ENCODE assay signal across 10 cellular contexts in genomic region chr16:10578474-10579316, GRCh38. TPM values are rescaled to one million over a fixed set of nuclear protein-coding genes. Genes with fewer than 3 reads are reported as not detected.
DNase-seq lines count a peak whose midpoint lies in the region; ATAC-seq and TF ChIP-seq lines count a peak whose summit lies in the region.
"Had no signal": no experiment of that assay in that cellular context is flagged by ENCODE, and none has a peak within 500 bp of the region (broad histone marks: within the 10 kb centered on the region; RNA-seq: fewer than 3 reads in every experiment).

No MANE protein-coding gene starts in this region.

- DNase-seq in HFFc6 (no peak), breast epithelium (ENCODE audit: low spot score in 2 of 2) (peak; percentile 62 to 63), left kidney (ENCODE audit: low read depth, low spot score) (peak; percentile 29), glomerular visceral epithelial cell (ENCODE audit: extremely low spot score) (no peak), NCI-H510A (lab: John Stamatoyannopoulos, UW) (no peak), GM03348 (ENCODE audit: low spot score) (no peak)
- DNase-seq: activated CD4-positive, alpha-beta T cell treated with anti-CD3 and anti-CD28 coated beads for 48 hours had no signal

- peaks cover 10% of the 10 kb centered on the region for H3K27me3 Mint-ChIP-seq in HFFc6 (ENCODE audit: insufficient read depth)

- H3K4me3 ChIP-seq in breast epithelium: peak overlapping the region; percentile 76 to 100 (median 79)
- H3K4me3 ChIP-seq in stomach smooth muscle (ENCODE audit: low read length in 2 of 2): peak overlapping the region; percentile 65 to 89

- H3K27me3 ChIP-seq in breast epithelium (no peaks in the 10 kb centered on the region), stomach smooth muscle (ENCODE audit: control insufficient read depth in 1 of 2, insufficient read depth in 2 of 2, low read length in 2 of 2) (no peaks in the 10 kb centered on the region)

- ATAC-seq in HG03342 (IDR thresholded peaks at IDR 0.05; ENCODE audit: unreplicated experiment): no peak

- H3K27ac ChIP-seq in breast epithelium (peak overlapping the region; percentile 89 to 99), stomach smooth muscle (ENCODE audit: low read length) (peak overlapping the region; percentile 88)

- no peaks in the 10 kb centered on the region for H3K36me3 ChIP-seq in breast epithelium
- H3K36me3 ChIP-seq in stomach smooth muscle (ENCODE audit: control insufficient read depth in 2 of 2, insufficient read depth in 2 of 2, low read length in 2 of 2): no peaks in the 10 kb centered on the region

- H3K9me3 ChIP-seq in breast epithelium (no peaks in the 10 kb centered on the region), stomach smooth muscle (ENCODE audit: control insufficient read depth in 2 of 2, low read length in 2 of 2) (no peaks in the 10 kb centered on the region)

- H3K4me1 ChIP-seq in breast epithelium: peaks cover 16 to 17% of the 10 kb centered on the region in 2 donors
- H3K4me1 ChIP-seq in stomach smooth muscle (ENCODE audit: control insufficient read depth, insufficient read depth, low read length): peaks cover 49% of the 10 kb centered on the region

- no peak overlapping the region for H3K27ac Mint-ChIP-seq in HFFc6

- no peaks in the 10 kb centered on the region for H3K9me3 Mint-ChIP-seq in HFFc6
- H3K9me3 Mint-ChIP-seq: central memory CD8-positive, alpha-beta T cell had no signal

- no peaks in the 10 kb centered on the region for H3K36me3 Mint-ChIP-seq in HFFc6 (ENCODE audit: low read depth)

- no peak for TF ChIP-seq POLR2A in breast epithelium (IDR thresholded peaks at IDR 0.05)

- H3K9ac ChIP-seq in stomach smooth muscle (ENCODE audit: low read length in 2 of 2): peak overlapping the region in 1 of 2 donors; percentile 55

- TF ChIP-seq CTCF in HFFc6 (IDR thresholded peaks at IDR 0.05): no peak
- TF ChIP-seq CTCF in breast epithelium (IDR thresholded peaks at IDR 0.05): no peak

- peak overlapping the region; percentile 88 for H3K4me3 Mint-ChIP-seq in HFFc6
- H3K4me3 Mint-ChIP-seq: central memory CD8-positive, alpha-beta T cell had no signal

- intact Hi-C loops in breast epithelium (cut with DNase I; ENCODE audit: low total_unique reads): no loop called here

- peaks cover 62% of the 10 kb centered on the region for H3K4me1 Mint-ChIP-seq in HFFc6 (ENCODE audit: low read depth)
- H3K4me1 Mint-ChIP-seq: central memory CD8-positive, alpha-beta T cell had no signal

RNA-seq across cellular contexts. Expression of gene EMP2, which starts 1.7 kb away (rescaled TPM):
- 10 to 100 TPM; 14.3 to 35.7 (median 29.7) TPM for total RNA-seq in HFFc6 (2021; fragmentation: NEBNext Ultra II Directional; extraction: Animal tissue kit (Norgen Biotek cat#: 25700))
- 10 to 100 TPM; 46.9 to 69.2 (median 66.0) TPM for total RNA-seq in breast epithelium

Comparison
In these comparisons a context has a peak if more than half of its experiments do, and no peak if none do; other contexts are left out.
1. DNase-seq: peak in breast epithelium (2 of 2) and left kidney (single experiment); none in HFFc6 (single experiment), glomerular visceral epithelial cell (single experiment), NCI-H510A (single experiment) and GM03348 (single experiment).